Comparison of ENCODE assay signal across 8 cellular contexts in the genomic region with DNA sequence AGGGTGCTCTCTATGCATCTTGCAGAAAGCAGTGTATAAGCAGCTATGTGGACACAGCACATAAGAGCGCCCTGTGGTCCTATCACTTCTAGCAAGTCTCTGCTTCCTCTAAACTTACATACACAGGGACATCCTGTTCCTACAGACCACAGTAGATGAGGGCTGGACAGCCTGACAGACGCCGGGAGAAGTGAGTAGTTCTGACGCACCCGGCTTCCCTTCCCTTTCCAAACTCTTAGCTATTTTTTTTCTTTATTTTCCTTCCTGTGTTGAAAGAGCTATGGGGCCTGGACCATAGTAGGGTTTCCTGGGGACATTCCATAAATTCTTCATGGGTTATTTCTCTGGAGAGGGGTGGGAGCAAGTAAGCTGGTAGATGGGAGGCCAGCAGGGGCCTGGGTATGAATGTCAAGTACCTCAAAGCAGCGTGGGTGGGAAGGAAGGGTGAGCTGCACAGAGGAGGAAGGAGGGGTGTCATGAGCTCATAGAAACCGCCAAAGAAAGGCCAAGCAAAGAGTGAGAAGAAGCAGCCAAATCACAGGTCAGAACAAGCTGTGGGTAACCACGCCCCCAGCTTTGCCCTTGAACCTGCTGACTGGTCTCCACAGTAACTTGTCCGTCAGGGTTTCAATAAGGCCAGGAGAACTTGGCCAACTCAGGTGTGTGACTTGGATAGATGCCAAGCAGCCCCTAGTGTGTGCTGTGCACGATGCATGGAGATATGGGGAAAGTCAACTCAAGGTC. TPM values are rescaled to one million over a fixed set of nuclear protein-coding genes. Genes with fewer than 3 reads are reported as not detected.
DNase-seq lines count a peak whose midpoint lies in the region; ATAC-seq and TF ChIP-seq lines count a peak whose summit lies in the region.

No MANE protein-coding gene starts in this region.

- H3K27ac ChIP-seq in caudate nucleus (ENCODE audit: low read depth, low read length) (peak overlapping the region; percentile 48), mesodermal cell (ENCODE audit: low read depth, low read length, severe bottlenecking) (peak overlapping the region; percentile 82)

- H3K27me3 Mint-ChIP-seq in naive thymus-derived CD8-positive, alpha-beta T cell = peaks cover 0 to 3% (median 0%) of the 10 kb centered on the region in 5 donors

- no peaks in the 10 kb centered on the region for H3K4me1 Mint-ChIP-seq in naive thymus-derived CD8-positive, alpha-beta T cell

- no peaks in the 10 kb centered on the region for H3K9me3 Mint-ChIP-seq in naive thymus-derived CD8-positive, alpha-beta T cell

- H3K4me3 Mint-ChIP-seq in naive thymus-derived CD8-positive, alpha-beta T cell = no peak overlapping the region

- POLR2A ChIA-PET in naive thymus-derived CD8-positive, alpha-beta T cell (lab: Charles Lee) = no interaction called here

- H3K27ac Mint-ChIP-seq in naive thymus-derived CD8-positive, alpha-beta T cell = no peak overlapping the region

- H3K4me3 ChIP-seq in AG10803 (ENCODE audit: low read length) (no peak overlapping the region), mesodermal cell (ENCODE audit: extremely low read depth, insufficient read depth, low read length, poor library complexity, severe bottlenecking) (no peak overlapping the region)

- TF ChIP-seq CTCF in AG10803 (conservative IDR thresholded peaks at IDR 0.05; ENCODE audit: low read length) = no peak

- ATAC-seq in HG03135 (IDR thresholded peaks at IDR 0.05; ENCODE audit: unreplicated experiment) = no peak
- ATAC-seq in naive thymus-derived CD8-positive, alpha-beta T cell = no peak

- peaks cover 83% of the 10 kb centered on the region for H3K4me1 ChIP-seq in mesodermal cell (ENCODE audit: control insufficient read depth, insufficient read depth, low read length, poor library complexity, severe bottlenecking)

- DNase-seq in AG10803 (ENCODE audit: low read depth) = peak; percentile 93
- DNase-seq in NCI-H1105 (lab: John Stamatoyannopoulos, UW) = peak; percentile 47
- no peak for DNase-seq in caudate nucleus (lab: John Stamatoyannopoulos, UW)
- DNase-seq in naive thymus-derived CD8-positive, alpha-beta T cell = no peak
- no peak for DNase-seq in GOT3 (lab: John Stamatoyannopoulos, UW)
- no peak for DNase-seq in activated CD4-positive, alpha-beta T cell treated with anti-CD3 and anti-CD28 coated beads for 48 hours

- no peaks in the 10 kb centered on the region for H3K36me3 Mint-ChIP-seq in naive thymus-derived CD8-positive, alpha-beta T cell

- 83 to 88% methylated on average over 4 to 7 of the region's 10 CpGs for WGBS in mesodermal cell (ENCODE audit: insufficient coverage in 2 of 2), 2 experiments

- peaks cover 67% of the 10 kb centered on the region for H3K36me3 ChIP-seq in mesodermal cell (ENCODE audit: control insufficient read depth, insufficient read depth, low read length)

- H3K9me3 ChIP-seq in mesodermal cell (ENCODE audit: control insufficient read depth, low read length) = no peaks in the 10 kb centered on the region

RNA-seq across cellular contexts. Expression of a gene that starts 36.6 kb away (rescaled TPM):
- 27.1 TPM for polyA plus RNA-seq in mesodermal cell (2013, experiment 1 of 2)
- 21.1 TPM for polyA plus RNA-seq in mesodermal cell (2013, experiment 2 of 2)
- total RNA-seq in naive thymus-derived CD8-positive, alpha-beta T cell = 1 to 10 TPM; 6.7 to 7.7 TPM
- polyA plus RNA-seq in naive thymus-derived CD8-positive, alpha-beta T cell = under 1 TPM; 0.06 to 0.14 (median 0.06) TPM

Comparison
In these comparisons a context has a peak if more than half of its experiments do, and no peak if none do; other contexts are left out.
1. DNase-seq: peak in AG10803 (single experiment) and NCI-H1105 (single experiment); none in caudate nucleus (0 of 61), naive thymus-derived CD8-positive, alpha-beta T cell (0 of 10), GOT3 (single experiment) and activated CD4-positive, alpha-beta T cell treated with anti-CD3 and anti-CD28 coated beads for 48 hours (single experiment).